ENCODE assay signal across 8 cellular contexts in genomic region chr6:81451787-81452186, GRCh38.
DNase-seq lines count a peak whose midpoint lies in the region; ATAC-seq lines count a peak whose summit lies in the region.

No MANE protein-coding gene starts in this region.

- no peak overlapping the region for H3K4me3 ChIP-seq in Karpas-422 (ENCODE audit: low read length)

- peak; percentile 28 for DNase-seq in NCI-H69 (lab: John Stamatoyannopoulos, UW)
- peak; percentile 86 for DNase-seq in foreskin melanocyte
- no peak for DNase-seq in Karpas-422
- no peak for DNase-seq in NCI-H524 (lab: John Stamatoyannopoulos, UW)
- DNase-seq in cerebellar nuclear complex (lab: John Stamatoyannopoulos, UW), result no peak
- no peak for DNase-seq in stimulated activated naive CD4-positive, alpha-beta T cell treated with Interleukin-2 at 50 U/mL for 16 hours (lab: John Stamatoyannopoulos, UW)

- H3K27me3 ChIP-seq in Karpas-422 (ENCODE audit: low read length), result no peaks in the 10 kb centered on the region

- no peak overlapping the region for H3K27ac ChIP-seq in Karpas-422 (ENCODE audit: low read length)

- H3K36me3 ChIP-seq in Karpas-422 (ENCODE audit: insufficient read depth, low read length), result no peaks in the 10 kb centered on the region

- no peaks in the 10 kb centered on the region for H3K79me2 ChIP-seq in Karpas-422 (ENCODE audit: low read length)

- H4K20me1 ChIP-seq in Karpas-422 (ENCODE audit: insufficient read depth, low read depth, low read length), result no peaks in the 10 kb centered on the region

- H3K4me1 ChIP-seq in Karpas-422 (ENCODE audit: low read length), result no peaks in the 10 kb centered on the region

- ATAC-seq in GM18508 (IDR thresholded peaks at IDR 0.05; ENCODE audit: insufficient read depth, unreplicated experiment) (peak; percentile 96), HG02571 (IDR thresholded peaks at IDR 0.05; ENCODE audit: unreplicated experiment) (peak; percentile 61)

- H3K4me2 ChIP-seq in Karpas-422 (ENCODE audit: low read depth, low read length, poor library complexity, severe bottlenecking), result no peak overlapping the region

- no peak overlapping the region for H3K9ac ChIP-seq in Karpas-422 (ENCODE audit: low read length)

- no peaks in the 10 kb centered on the region for H3K9me3 ChIP-seq in Karpas-422 (ENCODE audit: low read length)

- H2AFZ ChIP-seq in Karpas-422 (ENCODE audit: low read length), result no peak overlapping the region

- no peaks in the 10 kb centered on the region for H3K9me2 ChIP-seq in Karpas-422 (replicated peaks; ENCODE audit: insufficient read depth, low read length)

Comparison
In these comparisons a context has a peak if more than half of its experiments do, and no peak if none do; other contexts are left out.
1. DNase-seq: peak in NCI-H69 (single experiment) and foreskin melanocyte (single experiment); none in Karpas-422 (single experiment), NCI-H524 (0 of 2), cerebellar nuclear complex (0 of 2) and stimulated activated naive CD4-positive, alpha-beta T cell treated with Interleukin-2 at 50 U/mL for 16 hours (single experiment).